1 cellular context compared by ENCODE assay signal in the genomic region with DNA sequence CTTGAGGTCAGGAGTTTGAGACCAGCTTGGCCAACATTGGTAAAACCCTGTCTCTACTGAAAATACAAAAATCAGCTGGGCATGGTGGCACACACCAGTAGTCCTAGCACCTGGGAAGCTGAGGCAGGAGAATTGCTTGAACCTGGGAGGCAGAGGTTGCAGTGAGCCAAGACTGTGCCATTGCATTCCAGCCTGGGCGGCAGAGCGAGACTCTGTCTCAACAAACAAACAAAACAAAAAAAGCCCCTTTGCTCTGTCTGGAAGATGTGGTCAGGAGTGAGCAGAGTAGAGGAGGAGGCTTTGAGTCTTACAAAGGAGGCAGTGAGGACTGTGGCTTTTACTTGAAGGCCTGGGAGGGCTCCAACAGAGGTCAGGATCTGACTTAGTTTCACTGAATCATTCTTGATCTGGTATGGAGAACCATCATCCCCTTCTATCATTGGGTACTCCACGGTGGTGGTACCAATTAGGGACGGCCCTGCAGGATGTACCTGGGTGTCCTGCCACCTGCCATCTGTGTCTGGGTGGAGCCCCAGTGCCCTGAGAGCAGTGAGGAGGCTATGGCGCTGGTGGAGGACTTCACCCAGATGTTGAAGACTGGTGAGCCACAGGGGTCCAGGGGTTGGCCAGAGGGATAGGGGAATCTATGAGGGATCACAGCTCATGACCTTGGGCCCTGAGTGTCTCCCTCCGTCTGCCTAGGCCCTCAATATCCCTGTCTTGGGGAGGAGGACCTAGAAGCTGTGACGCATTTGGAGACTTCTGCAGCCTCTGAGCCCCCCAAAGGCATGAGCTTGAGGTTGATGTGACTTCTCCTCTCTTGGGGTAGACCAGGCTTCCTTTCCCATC.
TF ChIP-seq lines count a peak whose summit lies in the region.

No MANE protein-coding gene starts in this region.

TF ChIP-seq in H1, 55 proteins besides CTCF, POLR2A, EP300 and RAD21:
- no peak for TF ChIP-seq GABPA (IDR thresholded peaks at IDR 0.05; ENCODE audit: borderline replicate concordance, insufficient read depth, low read length)
- no peak for TF ChIP-seq CREB1 (IDR thresholded peaks at IDR 0.05)
- no peak for TF ChIP-seq CHD2 (IDR thresholded peaks at IDR 0.05; ENCODE audit: low read length)
- no peak for TF ChIP-seq CHD7 (IDR thresholded peaks at IDR 0.05; ENCODE audit: insufficient replicate concordance, low read length)
- TF ChIP-seq SUZ12 (IDR thresholded peaks at IDR 0.05; ENCODE audit: low read length) = no peak
- TF ChIP-seq ASH2L (IDR thresholded peaks at IDR 0.05; ENCODE audit: low read length) = no peak
